In genomic region chr2:11778923-11779757, GRCh38 we compare ENCODE assay signal across 1 cellular context.
A peak's percentile ranks its signal among the peaks of the same experiment; 100 is the strongest.
TF ChIP-seq lines count a peak whose summit lies in the region.

No MANE protein-coding gene starts in this region.

TF ChIP-seq in HEK293, 187 proteins besides CTCF, POLR2A, EP300 and RAD21 (continued from another document):
- TF ChIP-seq, protein P1, sequence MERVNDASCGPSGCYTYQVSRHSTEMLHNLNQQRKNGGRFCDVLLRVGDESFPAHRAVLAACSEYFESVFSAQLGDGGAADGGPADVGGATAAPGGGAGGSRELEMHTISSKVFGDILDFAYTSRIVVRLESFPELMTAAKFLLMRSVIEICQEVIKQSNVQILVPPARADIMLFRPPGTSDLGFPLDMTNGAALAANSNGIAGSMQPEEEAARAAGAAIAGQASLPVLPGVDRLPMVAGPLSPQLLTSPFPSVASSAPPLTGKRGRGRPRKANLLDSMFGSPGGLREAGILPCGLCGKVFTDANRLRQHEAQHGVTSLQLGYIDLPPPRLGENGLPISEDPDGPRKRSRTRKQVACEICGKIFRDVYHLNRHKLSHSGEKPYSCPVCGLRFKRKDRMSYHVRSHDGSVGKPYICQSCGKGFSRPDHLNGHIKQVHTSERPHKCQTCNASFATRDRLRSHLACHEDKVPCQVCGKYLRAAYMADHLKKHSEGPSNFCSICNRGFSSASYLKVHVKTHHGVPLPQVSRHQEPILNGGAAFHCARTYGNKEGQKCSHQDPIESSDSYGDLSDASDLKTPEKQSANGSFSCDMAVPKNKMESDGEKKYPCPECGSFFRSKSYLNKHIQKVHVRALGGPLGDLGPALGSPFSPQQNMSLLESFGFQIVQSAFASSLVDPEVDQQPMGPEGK (tag by site-specific recombination; IDR thresholded peaks at IDR 0.05) = peak; percentile 30; the same call in 1 of the 2 replicates
- TF ChIP-seq ZNF24 (tag by site-specific recombination; IDR thresholded peaks at IDR 0.05) = no peak
- TF ChIP-seq ZNF335 (tag by site-specific recombination; conservative IDR thresholded peaks at IDR 0.05) = peak; percentile 33; the same call in 1 of the 2 replicates
- no peak for TF ChIP-seq ZNF18 (tag by site-specific recombination; IDR thresholded peaks at IDR 0.05)
- no peak for TF ChIP-seq ZNF169 (tag by site-specific recombination; IDR thresholded peaks at IDR 0.05)
- 0 out of 2 replicates have a peak, but pooled peaks have one; percentile 40 for TF ChIP-seq ZBTB8A (tag by site-specific recombination; IDR thresholded peaks at IDR 0.05)
- TF ChIP-seq ZNF510 (tag by site-specific recombination; IDR thresholded peaks at IDR 0.05; ENCODE audit: insufficient replicate concordance) = no peak
- TF ChIP-seq ZNF521 (tag by site-specific recombination; IDR thresholded peaks at IDR 0.05) = no peak
- no peak for TF ChIP-seq ZNF366 (tag by site-specific recombination; conservative IDR thresholded peaks at IDR 0.05)
- no peak for TF ChIP-seq ZBTB21 (tag by site-specific recombination; IDR thresholded peaks at IDR 0.05)
- peak; percentile 60; the same call in 1 of the 2 replicates for TF ChIP-seq KLF7 (tag by site-specific recombination; IDR thresholded peaks at IDR 0.05; ENCODE audit: borderline replicate concordance)
- 0 out of 2 replicates have a peak, but pooled peaks have one; percentile 31 for TF ChIP-seq KLF8 (tag by site-specific recombination; IDR thresholded peaks at IDR 0.05)
- TF ChIP-seq PRDM1 (tag by site-specific recombination; IDR thresholded peaks at IDR 0.05) = 0 out of 2 replicates have a peak, but pooled peaks have one; percentile 23
- TF ChIP-seq ZBTB17 (tag by site-specific recombination; IDR thresholded peaks at IDR 0.05) = 0 out of 2 replicates have a peak, but pooled peaks have one; percentile 22
- peak; percentile 69 for TF ChIP-seq GLIS2 (tag by site-specific recombination; IDR thresholded peaks at IDR 0.05)
- TF ChIP-seq ZNF777 (tag by site-specific recombination; IDR thresholded peaks at IDR 0.05; ENCODE audit: borderline replicate concordance) = no peak
- no peak for TF ChIP-seq ZNF596 (tag by site-specific recombination; IDR thresholded peaks at IDR 0.05)
- peak; percentile 88 for TF ChIP-seq GLIS1 (tag by site-specific recombination; IDR thresholded peaks at IDR 0.05)
